In genomic region chr5:179815491-179816249, GRCh38 we compare ENCODE assay signal across 1 cellular context.
TF ChIP-seq lines count a peak whose summit lies in the region.

No MANE protein-coding gene starts in this region.

TF ChIP-seq in WTC11, 78 proteins besides CTCF, POLR2A, EP300 and RAD21:
- TF ChIP-seq OVOL2 (CRISPR knock-in tag; IDR thresholded peaks at IDR 0.05; ENCODE audit: borderline replicate concordance) = no peak
- peak; percentile 30; the same call in 1 of the 2 replicates for TF ChIP-seq USF2 (CRISPR knock-in tag; IDR thresholded peaks at IDR 0.05)
TF ChIP-seq in WTC11: peak in this region for 1.
